ENCODE assay signal across 1 cellular context in genomic region chr2:159574246-159574645, GRCh38.
TF ChIP-seq lines count a peak whose summit lies in the region.

No MANE protein-coding gene starts in this region.

TF ChIP-seq in liver, 16 proteins besides CTCF, POLR2A, EP300 and RAD21 (continued from another document):
- TF ChIP-seq, protein P1, sequence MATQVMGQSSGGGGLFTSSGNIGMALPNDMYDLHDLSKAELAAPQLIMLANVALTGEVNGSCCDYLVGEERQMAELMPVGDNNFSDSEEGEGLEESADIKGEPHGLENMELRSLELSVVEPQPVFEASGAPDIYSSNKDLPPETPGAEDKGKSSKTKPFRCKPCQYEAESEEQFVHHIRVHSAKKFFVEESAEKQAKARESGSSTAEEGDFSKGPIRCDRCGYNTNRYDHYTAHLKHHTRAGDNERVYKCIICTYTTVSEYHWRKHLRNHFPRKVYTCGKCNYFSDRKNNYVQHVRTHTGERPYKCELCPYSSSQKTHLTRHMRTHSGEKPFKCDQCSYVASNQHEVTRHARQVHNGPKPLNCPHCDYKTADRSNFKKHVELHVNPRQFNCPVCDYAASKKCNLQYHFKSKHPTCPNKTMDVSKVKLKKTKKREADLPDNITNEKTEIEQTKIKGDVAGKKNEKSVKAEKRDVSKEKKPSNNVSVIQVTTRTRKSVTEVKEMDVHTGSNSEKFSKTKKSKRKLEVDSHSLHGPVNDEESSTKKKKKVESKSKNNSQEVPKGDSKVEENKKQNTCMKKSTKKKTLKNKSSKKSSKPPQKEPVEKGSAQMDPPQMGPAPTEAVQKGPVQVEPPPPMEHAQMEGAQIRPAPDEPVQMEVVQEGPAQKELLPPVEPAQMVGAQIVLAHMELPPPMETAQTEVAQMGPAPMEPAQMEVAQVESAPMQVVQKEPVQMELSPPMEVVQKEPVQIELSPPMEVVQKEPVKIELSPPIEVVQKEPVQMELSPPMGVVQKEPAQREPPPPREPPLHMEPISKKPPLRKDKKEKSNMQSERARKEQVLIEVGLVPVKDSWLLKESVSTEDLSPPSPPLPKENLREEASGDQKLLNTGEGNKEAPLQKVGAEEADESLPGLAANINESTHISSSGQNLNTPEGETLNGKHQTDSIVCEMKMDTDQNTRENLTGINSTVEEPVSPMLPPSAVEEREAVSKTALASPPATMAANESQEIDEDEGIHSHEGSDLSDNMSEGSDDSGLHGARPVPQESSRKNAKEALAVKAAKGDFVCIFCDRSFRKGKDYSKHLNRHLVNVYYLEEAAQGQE (IDR thresholded peaks at IDR 0.05), result no peak
